In genomic region chr5:77008413-77008812, GRCh38 we compare ENCODE assay signal across 1 cellular context.
TF ChIP-seq lines count a peak whose summit lies in the region.

No MANE protein-coding gene starts in this region.

TF ChIP-seq in SK-N-SH treated with all-trans-retinoic acid at 6 μM for 48 hours, 23 proteins besides CTCF, POLR2A, EP300 and RAD21 (continued from another document):
- TF ChIP-seq OSR1 (CRISPR knock-in tag; IDR thresholded peaks at IDR 0.05) (no peak), CSRNP3 (CRISPR knock-in tag; IDR thresholded peaks at IDR 0.05) (no peak), POU6F1 (CRISPR knock-in tag; IDR thresholded peaks at IDR 0.05; ENCODE audit: borderline replicate concordance, low read depth) (peak; percentile 69; the same call in 1 of the 2 replicates), ZFP3 (CRISPR knock-in tag; IDR thresholded peaks at IDR 0.05) (0 out of 2 replicates have a peak, but pooled peaks have one; percentile 43), CREB5 (CRISPR knock-in tag; IDR thresholded peaks at IDR 0.05; ENCODE audit: low read depth) (peak; percentile 61; the same call in 1 of the 2 replicates), TSHZ2 (CRISPR knock-in tag; IDR thresholded peaks at IDR 0.05) (0 out of 2 replicates have a peak, but pooled peaks have one; percentile 61), SNAI2 (CRISPR knock-in tag; IDR thresholded peaks at IDR 0.05) (no peak), BACH2 (CRISPR knock-in tag; IDR thresholded peaks at IDR 0.05; ENCODE audit: borderline replicate concordance) (no peak), ARNTL (CRISPR knock-in tag; IDR thresholded peaks at IDR 0.05; ENCODE audit: borderline replicate concordance, low read depth) (no peak)
